Comparison of ENCODE assay signal across 8 cellular contexts in genomic region chr9:121285835-121286687, GRCh38. TPM values are rescaled to one million over a fixed set of nuclear protein-coding genes. Genes with fewer than 3 reads are reported as not detected.
A peak's percentile ranks its signal among the peaks of the same experiment; 100 is the strongest.
DNase-seq lines count a peak whose midpoint lies in the region; ATAC-seq and TF ChIP-seq lines count a peak whose summit lies in the region.

No MANE protein-coding gene starts in this region.

- ATAC-seq in Panc1 = peak; percentile 26
- ATAC-seq in HG02973 (IDR thresholded peaks at IDR 0.05; ENCODE audit: unreplicated experiment) = no peak
- no peak for ATAC-seq in GM21447 (IDR thresholded peaks at IDR 0.05; ENCODE audit: unreplicated experiment)
- no peak for ATAC-seq in HG03280 (IDR thresholded peaks at IDR 0.05; ENCODE audit: unreplicated experiment)

- peak; percentile 16 for TF ChIP-seq POLR2A in esophagus muscularis mucosa (IDR thresholded peaks at IDR 0.05; ENCODE audit: low read depth)

- H3K27ac ChIP-seq in Panc1 (ENCODE audit: low read length) (peak overlapping the region; percentile 99), esophagus muscularis mucosa (replicated peaks in 1 of 4) (peak overlapping the region; percentile 94 to 99 (median 96)), muscle layer of duodenum (ENCODE audit: low read length) (peak overlapping the region; percentile 96)

- BruUV-seq in Panc1 (replicated peaks; lab: Mats Ljungman, UMichigan) = no TSS peak

- in situ Hi-C loops in Panc1 (cut with HindIII; ENCODE audit: low pct_unique_long_range_greater_than_20kb, low sequenced_read_pairs) = no loop called here

- intact Hi-C loops in Panc1 (cut with micrococcal nuclease; ENCODE audit: unreplicated experiment) (no loop called here), esophagus muscularis mucosa (cut with DNase I) (no loop called here)

- peak overlapping the region in 1 of 2 experiments; percentile 18; a peak in 2 of 4 replicates for H3K4me3 ChIP-seq in Panc1 (ENCODE audit: low read depth in 2 of 2, low read length in 2 of 2)
- peak overlapping the region; percentile 23 to 37 (median 33) for H3K4me3 ChIP-seq in esophagus muscularis mucosa
- H3K4me3 ChIP-seq in muscle layer of duodenum (ENCODE audit: low read depth in 1 of 2, low read length in 2 of 2) = peak overlapping the region; percentile 4 to 51

- H3K9me3 ChIP-seq in Panc1 (ENCODE audit: control insufficient read depth, insufficient read depth, low read depth, low read length) (no peaks in the 10 kb centered on the region), esophagus muscularis mucosa (no peaks in the 10 kb centered on the region), muscle layer of duodenum (ENCODE audit: control insufficient read depth in 1 of 2, low read length in 2 of 2) (no peaks in the 10 kb centered on the region)

- peak; percentile 92 for TF ChIP-seq EP300 in esophagus muscularis mucosa (IDR thresholded peaks at IDR 0.05)

- H3K27me3 ChIP-seq in Panc1 (ENCODE audit: control insufficient read depth, insufficient read depth, low read length) (no peaks in the 10 kb centered on the region), esophagus muscularis mucosa (no peaks in the 10 kb centered on the region), muscle layer of duodenum (ENCODE audit: low read depth, low read length) (no peaks in the 10 kb centered on the region)

- H3K36me3 ChIP-seq in Panc1 (ENCODE audit: control insufficient read depth, insufficient read depth, low read length) (no peaks in the 10 kb centered on the region), esophagus muscularis mucosa (no peaks in the 10 kb centered on the region), muscle layer of duodenum (ENCODE audit: control insufficient read depth in 1 of 2, insufficient read depth in 2 of 2, low read length in 2 of 2) (peaks cover 4 to 19% of the 10 kb centered on the region in 2 donors)

- 11% methylated on average over 10 of the region's 18 CpGs for WGBS in esophagus muscularis mucosa

- TF ChIP-seq CTCF in Panc1 (IDR thresholded peaks at IDR 0.05) (no peak), esophagus muscularis mucosa (IDR thresholded peaks at IDR 0.05) (no peak)

- POLR2A ChIA-PET in Panc1 (lab: Charles Lee) = no interaction called here

- peak; percentile 83 for DNase-seq in EL
- DNase-seq in Panc1 (ENCODE audit: low read depth, low spot score) = no peak
- no peak for DNase-seq in esophagus muscularis mucosa (ENCODE audit: extremely low spot score)
- DNase-seq in NCI-H524 (lab: John Stamatoyannopoulos, UW) = no peak

- H3K4me1 ChIP-seq in Panc1 (ENCODE audit: control insufficient read depth, insufficient read depth, low read length) = peaks cover 86% of the 10 kb centered on the region
- H3K4me1 ChIP-seq in esophagus muscularis mucosa = peaks cover 95 to 100% (median 100%) of the 10 kb centered on the region in 4 donors
- H3K4me1 ChIP-seq in muscle layer of duodenum (ENCODE audit: control insufficient read depth in 1 of 2, insufficient read depth in 2 of 2, low read length in 2 of 2) = peaks cover 78 to 83% of the 10 kb centered on the region in 2 donors

- CTCF ChIA-PET in Panc1 (lab: Charles Lee) = interaction anchor here (1.3 kb wide), 1 partner anchor 114 kb away, joined by 3 read pairs; no protein-coding TSS in a partner anchor

RNA-seq across cellular contexts. Expression of gene GSN, which starts 18.1 kb away (rescaled TPM):
- total RNA-seq in Panc1 (2021; ENCODE audit: unreplicated experiment) = 278 TPM
- 483 TPM for polyA plus RNA-seq in Panc1 (2012; ENCODE audit: insufficient read length)
- 1,000 to 10,000 TPM; 2,509 to 3,811 (median 3,170) TPM for total RNA-seq in esophagus muscularis mucosa
